In the genomic region with DNA sequence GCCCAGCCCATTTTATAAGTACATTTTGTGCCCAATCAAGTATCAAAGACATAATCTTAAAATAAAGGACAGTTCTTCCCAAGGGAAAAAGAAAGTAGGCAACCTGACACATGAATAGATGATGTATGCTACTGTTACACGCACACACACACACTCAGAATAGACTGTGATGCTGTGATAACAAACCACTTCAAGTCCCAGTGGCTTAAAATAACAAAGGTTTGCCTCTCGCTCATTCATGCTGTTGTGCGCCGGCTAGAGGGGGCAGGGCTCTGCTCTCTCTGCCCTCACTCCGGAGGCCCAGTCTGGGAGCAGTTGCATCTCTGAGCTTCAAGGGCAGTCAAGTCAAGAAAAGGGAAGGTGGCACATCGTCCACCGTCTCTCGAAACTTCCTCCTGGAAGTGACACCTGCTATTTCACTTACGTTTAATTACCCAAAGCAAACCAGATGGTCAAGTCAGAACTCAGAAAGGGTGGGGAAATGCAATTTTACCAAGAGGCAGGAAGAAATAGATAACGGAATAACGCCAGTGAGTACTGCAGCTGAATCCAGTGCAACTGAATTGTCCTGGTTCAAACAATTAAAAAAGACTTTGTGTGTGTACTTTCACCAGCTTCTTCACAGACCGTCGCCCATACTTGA, we compare ENCODE assay signal across 8 cellular contexts. TPM values are rescaled to one million over a fixed set of nuclear protein-coding genes. Genes with fewer than 3 reads are reported as not detected.
DNase-seq lines count a peak whose midpoint lies in the region; ATAC-seq, FAIRE-seq and TF ChIP-seq lines count a peak whose summit lies in the region.

No MANE protein-coding gene starts in this region.

- no peak for DNase-seq in activated naive CD4-positive, alpha-beta T cell treated with Interleukin-2 at 50 U/mL for 16 hours
- DNase-seq in NCI-H2227 (lab: John Stamatoyannopoulos, UW; ENCODE audit: unreplicated experiment) (peak; percentile 73), K562 (ENCODE audit: extremely low read depth in 1 of 4, low spot score in 3 of 4) (peak; percentile 44 to 83 (median 58)), RWPE1 (ENCODE audit: low spot score) (no peak)
- DNase-seq in activated CD4-positive, CD25-positive, alpha-beta regulatory T cell (lab: John Stamatoyannopoulos, UW): no peak

- no peaks in the 10 kb centered on the region for H4K20me1 ChIP-seq in K562 (replicated peaks; ENCODE audit: control insufficient read depth, insufficient read depth, low read length)

- CTCF ChIA-PET in K562 (lab: Yijun Ruan, JAX; ENCODE audit: low intra/inter-chr PET ratio) (interaction anchor here (0.6 kb wide), 1 partner anchor 11 kb away, joined by 4 read pairs; no protein-coding TSS in a partner anchor), RWPE1 (lab: Yijun Ruan, JAX) (interaction anchor here (0.6 kb wide), 1 partner anchor 827 kb away, joined by 3 read pairs; no protein-coding TSS in a partner anchor)

- no peaks in the 10 kb centered on the region for H3K36me3 Mint-ChIP-seq in activated naive CD4-positive, alpha-beta T cell treated with anti-CD3 and anti-CD28 coated beads, Interleukin-2, amount 50 U/mL, for 24 hours

- intact Hi-C loops in K562 (cut with micrococcal nuclease): loop anchor here (2.0 to 10.0 kb wide), 3 partner anchors 20 to 302 kb away; a partner anchor contains a TSS

- H3K4me1 ChIP-seq in K562 (replicated peaks in 1 of 2; ENCODE audit: control insufficient read depth in 2 of 2, insufficient read depth in 2 of 2, low read length in 2 of 2) (peaks cover 33 to 34% of the 10 kb centered on the region in 2 experiments), mucosa of rectum (ENCODE audit: control insufficient read depth in 2 of 2, insufficient read depth in 2 of 2, low read length in 2 of 2) (peaks cover 8 to 9% of the 10 kb centered on the region in 2 donors)

- H3K27me3 ChIP-seq in K562 (ENCODE audit: control insufficient read depth in 2 of 2, insufficient read depth in 2 of 2, low read length in 2 of 2): no peaks in the 10 kb centered on the region
- H3K27me3 ChIP-seq in mucosa of rectum (ENCODE audit: control insufficient read depth in 2 of 2, insufficient read depth in 2 of 2, low read length in 2 of 2): no peaks in the 10 kb centered on the region

- peak overlapping the region; percentile 24 for H3K27ac ChIP-seq in K562 (ENCODE audit: extremely low read depth, low read depth, low read length)
- H3K27ac ChIP-seq in mucosa of rectum (ENCODE audit: low read depth in 2 of 2, low read length in 2 of 2): peak overlapping the region; percentile 33 to 65
- H3K27ac ChIP-seq in RWPE1: no peak overlapping the region

- TF ChIP-seq POLR2A in K562 (conservative IDR thresholded peaks at IDR 0.05): no peak

- WGBS in K562 (ENCODE audit: insufficient coverage, low coverage, missing lambda C conversion rate): 7% methylated on average over 13 of the region's 13 CpGs

- FAIRE-seq in K562 (lab: Jason Lieb, UNC): no peak

- no peaks in the 10 kb centered on the region for H3K9me1 ChIP-seq in K562 (ENCODE audit: control insufficient read depth, insufficient read depth, low read length)

- H3K4me2 ChIP-seq in K562 (ENCODE audit: insufficient read depth, low read length): peak overlapping the region; percentile 63

- H3K4me1 Mint-ChIP-seq in activated naive CD4-positive, alpha-beta T cell treated with anti-CD3 and anti-CD28 coated beads, Interleukin-2, amount 50 U/mL, for 24 hours: peaks cover 12% of the 10 kb centered on the region

- peak in 1 of 2 experiments; percentile 26; a peak in 2 of 4 replicates for TF ChIP-seq RAD21 in K562 (CRISPR knock-in tag; conservative IDR thresholded peaks at IDR 0.05 in 1 of 2, IDR thresholded peaks at IDR 0.05 in 1 of 2)

- TF ChIP-seq CTCF in K562 (IDR thresholded peaks at IDR 0.05 in 2 of 3, conservative IDR thresholded peaks at IDR 0.05 in 1 of 3; ENCODE audit: insufficient read depth in 2 of 3, low read depth in 1 of 3, low read length in 3 of 3): no peak
- no peak for TF ChIP-seq CTCF in RWPE1 (conservative IDR thresholded peaks at IDR 0.05; ENCODE audit: low read depth)

- in situ Hi-C loops in K562 (cut with MboI): no loop called here

- H3K79me2 ChIP-seq in K562 (ENCODE audit: control insufficient read depth, insufficient read depth, low read length): no peaks in the 10 kb centered on the region

- H3K36me3 ChIP-seq in K562 (ENCODE audit: control insufficient read depth, insufficient read depth, low read length) (no peaks in the 10 kb centered on the region), mucosa of rectum (ENCODE audit: control insufficient read depth in 2 of 2, insufficient read depth in 2 of 2, low read length in 2 of 2) (no peaks in the 10 kb centered on the region)

- peaks cover 10% of the 10 kb centered on the region for H3K27me3 Mint-ChIP-seq in activated naive CD4-positive, alpha-beta T cell treated with anti-CD3 and anti-CD28 coated beads, Interleukin-2, amount 50 U/mL, for 24 hours

- H3K9ac ChIP-seq in K562 (ENCODE audit: insufficient read depth in 1 of 2, low read depth in 2 of 2, low read length in 2 of 2) (peak overlapping the region; percentile 1 to 26; a peak in 3 of 4 replicates), mucosa of rectum (ENCODE audit: low read depth in 1 of 2, low read length in 2 of 2) (no peak overlapping the region)

- BruUV-seq in K562 (replicated peaks; lab: Mats Ljungman, UMichigan): no TSS peak

- peak; percentile 82 for ATAC-seq in HG02885 (IDR thresholded peaks at IDR 0.05; ENCODE audit: poor library complexity, unreplicated experiment)
- peak; percentile 75 for ATAC-seq in K562

- peak; percentile 51 for TF ChIP-seq EP300 in K562 (IDR thresholded peaks at IDR 0.05; ENCODE audit: low read length)

- no peaks in the 10 kb centered on the region for H3K9me3 Mint-ChIP-seq in activated naive CD4-positive, alpha-beta T cell treated with anti-CD3 and anti-CD28 coated beads, Interleukin-2, amount 50 U/mL, for 24 hours

- H2AFZ ChIP-seq in K562 (ENCODE audit: low read depth, low read length): peak overlapping the region; percentile 64

- H3K4me3 Mint-ChIP-seq in activated naive CD4-positive, alpha-beta T cell treated with anti-CD3 and anti-CD28 coated beads, Interleukin-2, amount 50 U/mL, for 24 hours: peak overlapping the region; percentile 63

- H3K4me3 ChIP-seq in K562 (no peak overlapping the region), mucosa of rectum (ENCODE audit: low read length in 2 of 2) (peak overlapping the region in 1 of 2 donors; percentile 8)

- H3K9me3 ChIP-seq in K562 (replicated peaks; ENCODE audit: control insufficient read depth, insufficient read depth, low read depth, low read length) (no peaks in the 10 kb centered on the region), mucosa of rectum (ENCODE audit: control insufficient read depth in 2 of 2, low read length in 2 of 2) (no peaks in the 10 kb centered on the region)

- POLR2A ChIA-PET in K562 (lab: Yijun Ruan, JAX): interaction anchor here (0.7 to 2.6 kb wide), 14 partner anchors 12 to 312 kb away, joined by 3 to 13 read pairs (median 4); no protein-coding TSS in a partner anchor
- POLR2A ChIA-PET in RWPE1 (lab: Yijun Ruan, JAX; ENCODE audit: low non-redundant PET): no interaction called here

- H3K27ac Mint-ChIP-seq in activated naive CD4-positive, alpha-beta T cell treated with anti-CD3 and anti-CD28 coated beads, Interleukin-2, amount 50 U/mL, for 24 hours: no peak overlapping the region

TF ChIP-seq in K562, 482 proteins besides CTCF, POLR2A, EP300 and RAD21 (continues in another document):
- TF ChIP-seq CCAR2 (IDR thresholded peaks at IDR 0.05; ENCODE audit: low read depth, low read length): no peak
- TF ChIP-seq SAP30 (IDR thresholded peaks at IDR 0.05; ENCODE audit: borderline replicate concordance, insufficient read depth, low read depth, low read length, poor library complexity, severe bottlenecking): no peak
- TF ChIP-seq, protein P1, sequence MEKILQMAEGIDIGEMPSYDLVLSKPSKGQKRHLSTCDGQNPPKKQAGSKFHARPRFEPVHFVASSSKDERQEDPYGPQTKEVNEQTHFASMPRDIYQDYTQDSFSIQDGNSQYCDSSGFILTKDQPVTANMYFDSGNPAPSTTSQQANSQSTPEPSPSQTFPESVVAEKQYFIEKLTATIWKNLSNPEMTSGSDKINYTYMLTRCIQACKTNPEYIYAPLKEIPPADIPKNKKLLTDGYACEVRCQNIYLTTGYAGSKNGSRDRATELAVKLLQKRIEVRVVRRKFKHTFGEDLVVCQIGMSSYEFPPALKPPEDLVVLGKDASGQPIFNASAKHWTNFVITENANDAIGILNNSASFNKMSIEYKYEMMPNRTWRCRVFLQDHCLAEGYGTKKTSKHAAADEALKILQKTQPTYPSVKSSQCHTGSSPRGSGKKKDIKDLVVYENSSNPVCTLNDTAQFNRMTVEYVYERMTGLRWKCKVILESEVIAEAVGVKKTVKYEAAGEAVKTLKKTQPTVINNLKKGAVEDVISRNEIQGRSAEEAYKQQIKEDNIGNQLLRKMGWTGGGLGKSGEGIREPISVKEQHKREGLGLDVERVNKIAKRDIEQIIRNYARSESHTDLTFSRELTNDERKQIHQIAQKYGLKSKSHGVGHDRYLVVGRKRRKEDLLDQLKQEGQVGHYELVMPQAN (IDR thresholded peaks at IDR 0.05; ENCODE audit: borderline replicate concordance): no peak
- TF ChIP-seq FOXA3 (CRISPR knock-in tag; conservative IDR thresholded peaks at IDR 0.05 in 1 of 2, IDR thresholded peaks at IDR 0.05 in 1 of 2): 0 out of 4 replicates have a peak, but pooled peaks of 1 of the 2 experiments have one; percentile 6

RNA-seq across cellular contexts. Expression of a gene that starts 43.3 kb away (rescaled TPM):
- 1.3 and 1.7 TPM in 2 replicates for total RNA-seq in K562 (2011; cell fraction: chromatin; rRNA removed; ENCODE audit: low replicate concordance)
- 1.5 and 1.6 TPM in 2 replicates for total RNA-seq in K562 (2011; cell fraction: nucleolus; rRNA removed)
- total RNA-seq in K562 (2011; cell fraction: nucleoplasm; rRNA removed): 1.5 and 1.7 TPM in 2 replicates
- total RNA-seq in K562 (2014; rRNA removed) (0.45 and 0.53 TPM in 2 replicates), K562 (2014; rRNA removed; fragmentation: Illumina TruSeq; extraction: Trizol) (0.38 and 0.40 TPM in 2 replicates), K562 (2015; rRNA removed; fragmentation: Illumina TruSeq; extraction: Trizol) (1.5 TPM in 2 replicates), K562 (2021) (1.3 and 1.7 TPM in 2 replicates)
- polyA plus RNA-seq in K562 (2011; rRNA removed) (0.08 and 0.17 TPM in 2 replicates), K562 (2014; fragmentation: Illumina TruSeq; extraction: Trizol) (0.43 and 0.54 TPM in 2 replicates), K562 (2014; fragmentation: Nextera tagmentation; extraction: Ambion mirVana) (under 1 TPM; 0.10 to 0.17 TPM), K562 (2014; rRNA removed) (0.16 and 0.33 TPM in 2 replicates)
- 0.15 and 0.21 TPM in 2 replicates for polyA plus RNA-seq in K562 (2011; cell fraction: cytosol; rRNA removed)
- polyA plus RNA-seq in K562 (2011; cell fraction: nucleus; rRNA removed): 0.24 and 0.44 TPM in 2 replicates
- 1.5 and 3.9 TPM in 2 replicates for polyA plus RNA-seq in K562 (2012)
- 0.36 and 0.67 TPM in 2 replicates for polyA minus RNA-seq in K562 (2011; rRNA and poly(A)+ RNA removed)
- polyA minus RNA-seq in K562 (2011; cell fraction: cytosol; rRNA and poly(A)+ RNA removed): 0.36 and 1.2 TPM in 2 replicates
- polyA minus RNA-seq in K562 (2011; cell fraction: nucleus; rRNA and poly(A)+ RNA removed): 0.78 and 0.81 TPM in 2 replicates

Comparison
In these comparisons a context has a peak if more than half of its experiments do, and no peak if none do; other contexts are left out.
1. DNase-seq: peak in NCI-H2227 (single experiment) and K562 (4 of 4); none in activated naive CD4-positive, alpha-beta T cell treated with Interleukin-2 at 50 U/mL for 16 hours (single experiment), RWPE1 (single experiment) and activated CD4-positive, CD25-positive, alpha-beta regulatory T cell (0 of 4).
2. H3K9ac ChIP-seq: peak in K562 (2 of 2); none in mucosa of rectum (0 of 2).